18 cellular contexts compared by ENCODE assay signal in genomic region chr3:117919611-117920010, GRCh38.
"Had no signal": no experiment of that assay in that cellular context is flagged by ENCODE, and none has a peak within 500 bp of the region (broad histone marks: within the 10 kb centered on the region; RNA-seq: fewer than 3 reads in every experiment).

No MANE protein-coding gene starts in this region.

- H3K27me3 Mint-ChIP-seq: memory B cell; progenitor cell of endocrine pancreas; stimulated activated naive CD8-positive, alpha-beta T cell treated with anti-CD3 and anti-CD28 coated beads, Interleukin-15, amount 100 ng/mL, for 72 hours had no signal

- DNase-seq: effector CD4-positive, alpha-beta T cell; foreskin fibroblast; gastrocnemius medialis; heart left ventricle; kidney; natural killer cell; pancreas; stimulated activated CD4-positive, alpha-beta T cell treated with anti-CD3 and anti-CD28 coated beads, Interleukin-12 subunit alpha, Interleukin-12 subunit beta, amount 100 ng/mL, for 4 hours; stimulated activated CD4-positive, alpha-beta T cell treated with anti-CD3 and anti-CD28 coated beads, Interleukin-1b, Interleukin-23, amount 100 ng/mL, for 48 hours; stimulated activated CD4-positive, alpha-beta T cell treated with anti-CD3 and anti-CD28 coated beads, Interleukin-4, amount 100 ng/mL, for 1 hour; stimulated activated CD8-positive, alpha-beta memory T cell treated with anti-CD3 and anti-CD28 coated beads, Interleukin-4, amount 100 ng/mL, for 48 hours; stimulated activated naive CD4-positive, alpha-beta T cell; stimulated activated naive CD8-positive, alpha-beta T cell treated with anti-CD3 and anti-CD28 coated beads, Interleukin-15, amount 100 ng/mL, for 72 hours; transverse colon; upper lobe of right lung; uterus had no signal

- H3K27ac Mint-ChIP-seq: memory B cell; natural killer cell; progenitor cell of endocrine pancreas; stimulated activated naive CD8-positive, alpha-beta T cell treated with anti-CD3 and anti-CD28 coated beads, Interleukin-15, amount 100 ng/mL, for 72 hours had no signal

- H3K9me3 Mint-ChIP-seq: memory B cell; stimulated activated naive CD8-positive, alpha-beta T cell treated with anti-CD3 and anti-CD28 coated beads, Interleukin-15, amount 100 ng/mL, for 72 hours had no signal

- H3K36me3 Mint-ChIP-seq: memory B cell, natural killer cell had no signal

- H3K4me1 Mint-ChIP-seq: memory B cell; natural killer cell; stimulated activated naive CD8-positive, alpha-beta T cell treated with anti-CD3 and anti-CD28 coated beads, Interleukin-15, amount 100 ng/mL, for 72 hours had no signal

- H3K4me3 Mint-ChIP-seq: memory B cell; natural killer cell; stimulated activated naive CD8-positive, alpha-beta T cell treated with anti-CD3 and anti-CD28 coated beads, Interleukin-15, amount 100 ng/mL, for 72 hours had no signal
